In the genomic region with DNA sequence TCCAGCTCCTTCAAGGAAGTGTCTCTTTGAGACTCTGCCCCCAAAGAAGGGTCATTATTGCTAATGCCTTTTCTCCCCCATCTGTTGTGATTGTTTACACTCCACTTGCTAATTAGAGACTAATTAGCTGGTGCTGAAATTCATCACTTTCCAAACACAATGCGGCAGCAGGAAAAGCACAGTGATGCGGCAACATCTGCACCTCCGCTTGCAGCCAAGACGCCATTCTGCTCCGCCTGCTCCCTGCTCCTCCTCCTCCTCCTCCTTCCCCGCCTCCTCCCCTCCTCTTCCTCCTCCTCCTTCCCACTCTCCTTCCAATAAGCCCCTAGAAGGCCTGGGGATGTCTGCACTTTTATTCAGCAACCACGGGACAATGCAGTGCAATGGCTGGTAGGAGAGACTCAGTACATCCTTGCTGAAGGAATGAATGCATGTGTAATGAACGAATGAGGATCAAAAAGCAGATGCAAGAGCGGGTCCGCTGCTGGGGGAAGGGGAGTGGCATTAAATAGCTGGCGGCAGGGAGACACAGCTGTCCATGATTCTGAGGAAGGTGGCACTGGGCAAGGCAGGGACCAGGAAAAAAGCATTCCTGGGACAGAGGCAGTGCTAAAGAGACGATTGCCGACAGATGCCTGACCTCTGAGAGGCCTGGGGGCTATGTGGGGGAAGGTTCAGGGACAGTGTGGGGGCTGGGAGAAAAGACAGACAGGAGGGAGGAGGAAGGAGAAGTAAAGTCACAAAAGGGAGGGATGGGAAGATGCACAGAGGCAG, we compare ENCODE assay signal across 22 cellular contexts.
A peak's percentile ranks its signal among the peaks of the same experiment; 100 is the strongest.
DNase-seq lines count a peak whose midpoint lies in the region; ATAC-seq and TF ChIP-seq lines count a peak whose summit lies in the region.
"Had no signal": no experiment of that assay in that cellular context is flagged by ENCODE, and none has a peak within 500 bp of the region (broad histone marks: within the 10 kb centered on the region; RNA-seq: fewer than 3 reads in every experiment).

No MANE protein-coding gene starts in this region.

- TF ChIP-seq EP300 in neural cell (conservative IDR thresholded peaks at IDR 0.05; ENCODE audit: poor library complexity, severe bottlenecking) = no peak

- H3K4me1 ChIP-seq in BLaER1 treated with 17β-estradiol and CSF1 and Interleukin-3, amounts not matched to agents 10 nM and 100 nM = peaks cover 15 to 56% (median 46%) of the 10 kb centered on the region in 10 experiments
- peaks cover 4% of the 10 kb centered on the region; the same call in 1 of the 2 replicates for H3K4me1 ChIP-seq in H9 (ENCODE audit: insufficient read depth, low read length)
- H3K4me1 ChIP-seq: adrenal gland, right lobe of liver, uterus had no signal

- H4K20me1 ChIP-seq in BLaER1 treated with 17β-estradiol and CSF1 and Interleukin-3, amounts not matched to agents 10 nM and 100 nM = peaks cover 0 to 7% (median 0%) of the 10 kb centered on the region in 11 experiments; a peak in 2 of 22 replicates
- H4K20me1 ChIP-seq in H9 (ENCODE audit: control insufficient read depth, insufficient read depth, insufficient read length) = no peaks in the 10 kb centered on the region
- no peaks in the 10 kb centered on the region for H4K20me1 ChIP-seq in neural cell (ENCODE audit: insufficient read depth)

- H3K27ac ChIP-seq in BLaER1 treated with 17β-estradiol and CSF1 and Interleukin-3, amounts not matched to agents 10 nM and 100 nM = no peak overlapping the region
- H3K27ac ChIP-seq in H9 (ENCODE audit: insufficient read length, low read depth, low read length) (no peak overlapping the region), WERI-Rb-1 (0 out of 2 replicates have a peak overlapping the region, but pooled peaks have one; percentile 14), neural cell (ENCODE audit: low read length) (peak overlapping the region; percentile 23)
- H3K27ac ChIP-seq: adrenal gland, coronary artery, right lobe of liver, RWPE1, uterus had no signal

- peak overlapping the region; percentile 11 to 71 (median 48); a peak in 4 of 7 replicates for H3K27ac Mint-ChIP-seq in H9
- H3K27ac Mint-ChIP-seq in activated T-cell treated with anti-CD3 and anti-CD28 coated beads, Interleukin-2, amount 50 U/mL, for 24 hours = no peak overlapping the region
- H3K27ac Mint-ChIP-seq: activated CD4-positive, alpha-beta memory T cell treated with anti-CD3 and anti-CD28 coated beads for 36 hours; HFFc6 had no signal

- no peak overlapping the region for H2BK5ac ChIP-seq in H9 (ENCODE audit: insufficient read length, low read length)

- no peaks in the 10 kb centered on the region for H3K27me3 ChIP-seq in BLaER1 treated with 17β-estradiol and CSF1 and Interleukin-3, amounts not matched to agents 10 nM and 100 nM
- H3K27me3 ChIP-seq in H9 (ENCODE audit: insufficient read depth, low read length) = no peaks in the 10 kb centered on the region
- H3K27me3 ChIP-seq in WERI-Rb-1 (ENCODE audit: insufficient read depth, low read depth, severe bottlenecking) = no peaks in the 10 kb centered on the region
- H3K27me3 ChIP-seq in neural cell (ENCODE audit: insufficient read depth, low read depth, low read length) = no peaks in the 10 kb centered on the region
- H3K27me3 ChIP-seq: adrenal gland, right lobe of liver, uterus had no signal

- H3K4me1 Mint-ChIP-seq in H9 = peaks cover 29 to 64% of the 10 kb centered on the region in 2 experiments
- no peaks in the 10 kb centered on the region for H3K4me1 Mint-ChIP-seq in activated T-cell treated with anti-CD3 and anti-CD28 coated beads, Interleukin-2, amount 50 U/mL, for 24 hours (ENCODE audit: low read depth)
- H3K4me1 Mint-ChIP-seq: CD8-positive, alpha-beta memory T cell had no signal

- no peak overlapping the region for H4K91ac ChIP-seq in H9 (ENCODE audit: insufficient read length, low read depth, low read length)

- H3K4me3 Mint-ChIP-seq in H9 = peak overlapping the region in 1 of 2 experiments; percentile 12; a peak in 1 of 5 replicates
- no peak overlapping the region for H3K4me3 Mint-ChIP-seq in activated T-cell treated with anti-CD3 and anti-CD28 coated beads, Interleukin-2, amount 50 U/mL, for 24 hours
- H3K4me3 Mint-ChIP-seq: activated CD4-positive, alpha-beta memory T cell treated with anti-CD3 and anti-CD28 coated beads for 36 hours; CD8-positive, alpha-beta memory T cell; HFFc6 had no signal

- H4K5ac ChIP-seq in H9 (ENCODE audit: insufficient read length, low read depth, low read length) = no peak overlapping the region

- H3K9ac ChIP-seq in BLaER1 treated with 17β-estradiol and CSF1 and Interleukin-3, amounts not matched to agents 10 nM and 100 nM = no peak overlapping the region
- H3K9ac ChIP-seq in H9 (ENCODE audit: extremely low read depth, insufficient read length, low read length) = no peak overlapping the region
- H3K9ac ChIP-seq in neural cell (ENCODE audit: low read length) = peak overlapping the region; percentile 36

- H3K79me1 ChIP-seq in H9 (ENCODE audit: insufficient read depth, low read depth, low read length, poor library complexity, severe bottlenecking) = no peaks in the 10 kb centered on the region

- H2AFZ ChIP-seq in H9 (ENCODE audit: low read length) (no peak overlapping the region), neural cell (ENCODE audit: low read depth, low read length) (peak overlapping the region; percentile 16)

- no peak overlapping the region for H2BK20ac ChIP-seq in H9 (ENCODE audit: low read depth, low read length, poor library complexity, severe bottlenecking)

- H3K23ac ChIP-seq in H9 (ENCODE audit: insufficient read length, low read depth, low read length) = no peak overlapping the region

- H3T11ph ChIP-seq in H9 (ENCODE audit: low read length) = no peak overlapping the region

- no peak overlapping the region for H2BK120ac ChIP-seq in H9 (ENCODE audit: low read depth, low read length, poor library complexity, severe bottlenecking)

- H3K36me3 Mint-ChIP-seq in H9 (ENCODE audit: insufficient read depth in 1 of 3, low read depth in 3 of 3) = no peaks in the 10 kb centered on the region
- H3K36me3 Mint-ChIP-seq in activated T-cell treated with anti-CD3 and anti-CD28 coated beads, Interleukin-2, amount 50 U/mL, for 24 hours (ENCODE audit: low read depth) = no peaks in the 10 kb centered on the region
- H3K36me3 Mint-ChIP-seq: activated CD4-positive, alpha-beta memory T cell treated with anti-CD3 and anti-CD28 coated beads for 36 hours; CD8-positive, alpha-beta memory T cell had no signal

- no peaks in the 10 kb centered on the region for H3K36me3 ChIP-seq in BLaER1 treated with 17β-estradiol and CSF1 and Interleukin-3, amounts not matched to agents 10 nM and 100 nM
- no peaks in the 10 kb centered on the region; the same call in 1 of the 2 replicates for H3K36me3 ChIP-seq in WERI-Rb-1
- H3K36me3 ChIP-seq in neural cell (ENCODE audit: insufficient read depth, low read length) = no peaks in the 10 kb centered on the region
- H3K36me3 ChIP-seq: adrenal gland, right lobe of liver, uterus had no signal

- no peaks in the 10 kb centered on the region for H3K9me3 ChIP-seq in BLaER1 treated with 17β-estradiol and CSF1 and Interleukin-3, amounts not matched to agents 10 nM and 100 nM (replicated peaks in 1 of 11)
- H3K9me3 ChIP-seq in H9 (ENCODE audit: control insufficient read depth, low read depth, low read length) (no peaks in the 10 kb centered on the region), WERI-Rb-1 (ENCODE audit: severe bottlenecking) (no peaks in the 10 kb centered on the region), neural cell (ENCODE audit: low read length) (no peaks in the 10 kb centered on the region)
- H3K9me3 ChIP-seq: adrenal gland, right lobe of liver, uterus had no signal

- no peaks in the 10 kb centered on the region for H3K9me2 ChIP-seq in neural cell (ENCODE audit: insufficient read depth, low read length)

- ATAC-seq in HG02852 (IDR thresholded peaks at IDR 0.05; ENCODE audit: unreplicated experiment) = no peak
- ATAC-seq: GM12878 had no signal

- H2BK12ac ChIP-seq in H9 (ENCODE audit: insufficient read length, low read depth, low read length) = no peak overlapping the region

- no peak overlapping the region for H4K8ac ChIP-seq in H9 (replicated peaks; ENCODE audit: insufficient read length, low read depth, low read length)

- H3K14ac ChIP-seq in H9 (ENCODE audit: insufficient read depth, low read length) = no peak overlapping the region

- no peak for TF ChIP-seq CTCF in H9 (conservative IDR thresholded peaks at IDR 0.05)
- TF ChIP-seq CTCF in WERI-Rb-1 (IDR thresholded peaks at IDR 0.05; ENCODE audit: low read depth, low read length) = no peak
- TF ChIP-seq CTCF in neural cell (IDR thresholded peaks at IDR 0.05; ENCODE audit: poor library complexity, severe bottlenecking) = no peak

- no peaks in the 10 kb centered on the region for H3K9me3 Mint-ChIP-seq in H9
- H3K9me3 Mint-ChIP-seq in activated T-cell treated with anti-CD3 and anti-CD28 coated beads, Interleukin-2, amount 50 U/mL, for 24 hours = no peaks in the 10 kb centered on the region
- H3K9me3 Mint-ChIP-seq: activated CD4-positive, alpha-beta memory T cell treated with anti-CD3 and anti-CD28 coated beads for 36 hours; CD8-positive, alpha-beta memory T cell had no signal

- no peak overlapping the region for H2BK15ac ChIP-seq in H9 (ENCODE audit: low read depth, low read length)

- H3K56ac ChIP-seq in H9 (ENCODE audit: insufficient read length, low read depth, low read length) = no peak overlapping the region

- no peak overlapping the region for H3K4ac ChIP-seq in H9 (ENCODE audit: low read depth, low read length)

- peak overlapping the region in 6 of 11 experiments; percentile 6 to 43 (median 20); a peak in 6 of 22 replicates for H3K4me2 ChIP-seq in BLaER1 treated with 17β-estradiol and CSF1 and Interleukin-3, amounts not matched to agents 10 nM and 100 nM
- no peak overlapping the region for H3K4me2 ChIP-seq in H9 (ENCODE audit: insufficient read depth, insufficient read length, low read length)
- H3K4me2 ChIP-seq in neural cell (ENCODE audit: low read length) = no peak overlapping the region

- no peak for TF ChIP-seq RAD21 in neural cell (conservative IDR thresholded peaks at IDR 0.05)

- no peaks in the 10 kb centered on the region for H3F3A ChIP-seq in neural cell (ENCODE audit: insufficient read depth, low read length, poor library complexity, severe bottlenecking)

- no peak overlapping the region for H3K18ac ChIP-seq in H9 (ENCODE audit: insufficient read length, low read depth, low read length)

- H2AK5ac ChIP-seq in H9 (ENCODE audit: insufficient read length, low read length) = no peak overlapping the region

- H3K4me3 ChIP-seq in BLaER1 treated with 17β-estradiol and CSF1 and Interleukin-3, amounts not matched to agents 10 nM and 100 nM = no peak overlapping the region
- H3K4me3 ChIP-seq in WERI-Rb-1 (ENCODE audit: low read depth, low read length) (no peak overlapping the region), neural cell (ENCODE audit: low read length) (no peak overlapping the region)
- H3K4me3 ChIP-seq: adrenal gland, coronary artery, GM12878, right lobe of liver, uterus had no signal

- DNase-seq in H9 = peak; percentile 63
- DNase-seq in WERI-Rb-1 = no peak
- no peak for DNase-seq in kidney glomerular epithelial cell (lab: John Stamatoyannopoulos, UW)
- no peak for DNase-seq in activated T-cell treated with anti-CD3 and anti-CD28 coated beads, Interleukin-2, amount 50 U/mL, for 24 hours
- DNase-seq: activated CD4-positive, alpha-beta memory T cell treated with anti-CD3 and anti-CD28 coated beads for 36 hours; activated CD4-positive, CD25-positive, alpha-beta regulatory T cell; activated effector memory CD4-positive, alpha-beta T cell treated with anti-CD3 and anti-CD28 coated beads, Interleukin-2, amount 50 U/mL, for 16 hours; CD8-positive, alpha-beta memory T cell; HFFc6; KG1; NCI-H187; NCI-H226; T1000; uterus had no signal

- H3K79me2 ChIP-seq in H9 (ENCODE audit: insufficient read depth, low read length) = no peaks in the 10 kb centered on the region
- H3K79me2 ChIP-seq in neural cell (replicated peaks; ENCODE audit: insufficient read depth, low read length) = no peaks in the 10 kb centered on the region

- H3K27me3 Mint-ChIP-seq in H9 (ENCODE audit: low read depth) = peaks cover 1% of the 10 kb centered on the region
- H3K27me3 Mint-ChIP-seq in activated T-cell treated with anti-CD3 and anti-CD28 coated beads, Interleukin-2, amount 50 U/mL, for 24 hours = no peaks in the 10 kb centered on the region
- H3K27me3 Mint-ChIP-seq: activated CD4-positive, alpha-beta memory T cell treated with anti-CD3 and anti-CD28 coated beads for 36 hours; CD8-positive, alpha-beta memory T cell had no signal

- no peaks in the 10 kb centered on the region for H3K23me2 ChIP-seq in H9 (ENCODE audit: insufficient read length, low read depth, low read length, poor library complexity, severe bottlenecking)

- no CpG with 5 or more reads among the region's 13 CpGs for WGBS in H9 (ENCODE audit: extremely low coverage, insufficient read length, low lambda C conversion rate)

Comparison
In these comparisons a context has a peak if more than half of its experiments do, and no peak if none do; other contexts are left out.
1. H3K27ac ChIP-seq: peak in WERI-Rb-1 (single experiment) and neural cell (single experiment); none in BLaER1 treated with 17β-estradiol and CSF1 and Interleukin-3, amounts not matched to agents 10 nM and 100 nM (0 of 11) and H9 (single experiment).
2. H3K4me2 ChIP-seq: peak in BLaER1 treated with 17β-estradiol and CSF1 and Interleukin-3, amounts not matched to agents 10 nM and 100 nM (6 of 11); none in H9 (single experiment) and neural cell (single experiment).